Comparison of ENCODE assay signal across 8 cellular contexts in the genomic region with DNA sequence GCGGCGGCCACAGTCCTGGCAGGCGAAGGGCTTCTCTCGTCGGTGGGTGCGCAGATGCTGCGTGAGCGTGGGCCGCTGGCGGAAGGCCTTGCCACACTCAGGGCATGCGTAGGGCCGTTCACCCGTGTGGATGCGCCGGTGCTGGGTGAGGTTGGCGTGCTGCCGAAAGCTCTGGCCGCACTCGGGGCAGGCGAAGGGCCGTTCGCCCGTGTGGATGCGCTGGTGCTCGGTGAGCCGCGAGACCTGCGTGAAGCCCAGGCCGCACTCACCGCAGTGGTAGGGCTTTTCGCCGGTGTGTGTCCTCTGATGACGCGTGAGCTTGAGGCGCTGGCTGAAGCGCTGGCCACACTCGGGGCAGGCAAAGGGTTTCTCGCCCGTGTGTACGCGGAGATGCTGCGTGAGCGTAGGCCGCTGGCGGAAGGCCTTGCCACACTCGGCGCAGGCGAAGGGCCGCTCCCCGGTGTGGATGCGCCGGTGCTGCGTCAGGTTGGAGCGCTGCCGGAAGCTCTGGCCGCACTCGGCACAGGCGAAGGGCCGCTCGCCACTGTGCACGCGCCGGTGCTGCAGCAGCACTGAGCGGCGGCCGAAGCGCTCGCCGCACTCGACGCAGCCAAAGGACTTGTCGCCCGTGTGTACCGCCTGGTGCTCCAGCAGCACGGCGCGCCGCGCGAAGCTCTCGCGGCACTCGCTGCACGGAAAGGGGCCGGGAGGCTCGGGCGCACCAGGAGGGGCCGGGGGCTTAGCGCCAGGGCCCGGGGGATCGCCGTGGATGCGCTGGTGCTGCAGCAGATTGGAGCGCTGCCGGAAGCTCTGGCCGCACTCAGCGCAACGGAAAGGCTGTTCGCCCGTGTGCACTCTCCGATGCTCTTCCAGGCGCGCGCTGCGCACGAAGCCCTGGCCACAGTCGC. TPM values are rescaled to one million over a fixed set of nuclear protein-coding genes. Genes with fewer than 3 reads are reported as not detected.
DNase-seq lines count a peak whose midpoint lies in the region; ATAC-seq and TF ChIP-seq lines count a peak whose summit lies in the region.

No MANE protein-coding gene starts in this region.

- peak overlapping the region; percentile 64 for H3K27ac Mint-ChIP-seq in activated CD4-positive, alpha-beta memory T cell treated with anti-CD3 and anti-CD28 coated beads for 36 hours

- ATAC-seq in GM21529 (IDR thresholded peaks at IDR 0.05; ENCODE audit: unreplicated experiment) (no peak), HG03039 (IDR thresholded peaks at IDR 0.05; ENCODE audit: unreplicated experiment) (no peak)

- in situ Hi-C loops in G401 (cut with HindIII; ENCODE audit: low sequenced_read_pairs), result no loop called here

- TF ChIP-seq CTCF in fibroblast of the aortic adventitia (IDR thresholded peaks at IDR 0.05; ENCODE audit: insufficient read depth, low read length), result no peak
- no peak for TF ChIP-seq CTCF in retinal pigment epithelial cell (conservative IDR thresholded peaks at IDR 0.05; ENCODE audit: low read depth, low read length)

- POLR2A ChIA-PET in activated CD4-positive, alpha-beta memory T cell treated with anti-CD3 and anti-CD28 coated beads for 36 hours (lab: Charles Lee), result interaction anchor here (1.2 to 2.5 kb wide), 5 partner anchors 10 to 42 kb away, joined by 3 to 11 read pairs (median 8); a partner anchor contains a TSS

- peaks cover 16% of the 10 kb centered on the region for H3K36me3 Mint-ChIP-seq in activated CD4-positive, alpha-beta memory T cell treated with anti-CD3 and anti-CD28 coated beads for 36 hours

- CTCF ChIA-PET in activated CD4-positive, alpha-beta memory T cell treated with anti-CD3 and anti-CD28 coated beads for 36 hours (lab: Charles Lee), result interaction anchor here (1.1 to 8.6 kb wide), 3 partner anchors 14 to 48 kb away, joined by 4 to 39 read pairs (median 13); a partner anchor contains a TSS

- no peaks in the 10 kb centered on the region for H3K27me3 Mint-ChIP-seq in activated CD4-positive, alpha-beta memory T cell treated with anti-CD3 and anti-CD28 coated beads for 36 hours

- intact Hi-C loops in activated CD4-positive, alpha-beta memory T cell treated with anti-CD3 and anti-CD28 coated beads for 36 hours (cut with micrococcal nuclease), result no loop called here

- no peaks in the 10 kb centered on the region for H3K9me3 Mint-ChIP-seq in activated CD4-positive, alpha-beta memory T cell treated with anti-CD3 and anti-CD28 coated beads for 36 hours

- peak overlapping the region; percentile 81 for H3K4me3 Mint-ChIP-seq in activated CD4-positive, alpha-beta memory T cell treated with anti-CD3 and anti-CD28 coated beads for 36 hours

- H3K4me3 ChIP-seq in fibroblast of the aortic adventitia (ENCODE audit: low read depth, low read length), result peak overlapping the region; percentile 50
- peak overlapping the region; percentile 23 for H3K4me3 ChIP-seq in retinal pigment epithelial cell (ENCODE audit: low read length)

- peak; percentile 65 for DNase-seq in G401 (ENCODE audit: low spot score)
- peak; percentile 62 for DNase-seq in activated CD4-positive, alpha-beta memory T cell treated with anti-CD3 and anti-CD28 coated beads for 36 hours
- DNase-seq in fibroblast of the aortic adventitia (ENCODE audit: low read depth), result peak; percentile 41
- DNase-seq in retinal pigment epithelial cell (ENCODE audit: low read depth), result no peak
- no peak for DNase-seq in foreskin melanocyte
- no peak for DNase-seq in A172 (ENCODE audit: low spot score)

- H3K4me1 Mint-ChIP-seq in activated CD4-positive, alpha-beta memory T cell treated with anti-CD3 and anti-CD28 coated beads for 36 hours (ENCODE audit: low read depth), result peaks cover 30% of the 10 kb centered on the region

RNA-seq across cellular contexts. Expression of a gene that starts 4.0 kb away (rescaled TPM):
- 187 and 192 TPM in 2 replicates for total RNA-seq in G401 (2014; rRNA removed; shearing (Covaris generic))
- 100 to 1,000 TPM; 107 to 111 TPM for total RNA-seq in activated CD4-positive, alpha-beta memory T cell treated with anti-CD3 and anti-CD28 coated beads for 36 hours
- total RNA-seq in fibroblast of the aortic adventitia (ENCODE audit: low replicate concordance), result 36.8 and 55.1 TPM in 2 replicates
- total RNA-seq in A172 (2014; rRNA removed; shearing (Covaris generic)), result 141 and 145 TPM in 2 replicates

RNA-seq across cellular contexts. Expression of a gene that starts 7.5 kb away (rescaled TPM):
- 71.9 and 97.7 TPM in 2 replicates for total RNA-seq in G401 (2014; rRNA removed; shearing (Covaris generic))
- total RNA-seq in activated CD4-positive, alpha-beta memory T cell treated with anti-CD3 and anti-CD28 coated beads for 36 hours, result 100 to 1,000 TPM; 120 to 122 TPM
- total RNA-seq in fibroblast of the aortic adventitia (ENCODE audit: low replicate concordance), result 109 and 239 TPM in 2 replicates
- 32.1 and 48.2 TPM in 2 replicates for total RNA-seq in A172 (2014; rRNA removed; shearing (Covaris generic))

RNA-seq across cellular contexts. Expression of a gene that starts 10.8 kb away (rescaled TPM):
- total RNA-seq in G401 (2014; rRNA removed; shearing (Covaris generic)), result 9.4 and 10.7 TPM in 2 replicates
- total RNA-seq in activated CD4-positive, alpha-beta memory T cell treated with anti-CD3 and anti-CD28 coated beads for 36 hours, result 10 to 100 TPM; 13.3 to 14.4 TPM
- 15.5 and 21.1 TPM in 2 replicates for total RNA-seq in fibroblast of the aortic adventitia (ENCODE audit: low replicate concordance)
- 17.4 and 17.8 TPM in 2 replicates for total RNA-seq in A172 (2014; rRNA removed; shearing (Covaris generic))

RNA-seq across cellular contexts. Expression of a gene that starts 18.5 kb away (rescaled TPM):
- total RNA-seq in G401 (2014; rRNA removed; shearing (Covaris generic)), result 579 and 1,015 TPM in 2 replicates
- 100 to 1,000 TPM; 404 to 408 TPM for total RNA-seq in activated CD4-positive, alpha-beta memory T cell treated with anti-CD3 and anti-CD28 coated beads for 36 hours
- total RNA-seq in fibroblast of the aortic adventitia (ENCODE audit: low replicate concordance), result 233 and 474 TPM in 2 replicates
- total RNA-seq in A172 (2014; rRNA removed; shearing (Covaris generic)), result 545 and 619 TPM in 2 replicates

RNA-seq across cellular contexts. Expression of a gene that starts 42.8 kb away (rescaled TPM):
- total RNA-seq in G401 (2014; rRNA removed; shearing (Covaris generic)), result 6.1 and 6.6 TPM in 2 replicates
- 1 to 10 TPM; 9.9 to 10.0 TPM for total RNA-seq in activated CD4-positive, alpha-beta memory T cell treated with anti-CD3 and anti-CD28 coated beads for 36 hours
- 9.2 and 9.9 TPM in 2 replicates for total RNA-seq in fibroblast of the aortic adventitia (ENCODE audit: low replicate concordance)
- total RNA-seq in A172 (2014; rRNA removed; shearing (Covaris generic)), result 9.0 and 11.9 TPM in 2 replicates

Comparison
In these comparisons a context has a peak if more than half of its experiments do, and no peak if none do; other contexts are left out.
1. DNase-seq: peak in G401 (single experiment), activated CD4-positive, alpha-beta memory T cell treated with anti-CD3 and anti-CD28 coated beads for 36 hours (single experiment) and fibroblast of the aortic adventitia (single experiment); none in retinal pigment epithelial cell (single experiment), foreskin melanocyte (single experiment) and A172 (single experiment).